In the genomic region with DNA sequence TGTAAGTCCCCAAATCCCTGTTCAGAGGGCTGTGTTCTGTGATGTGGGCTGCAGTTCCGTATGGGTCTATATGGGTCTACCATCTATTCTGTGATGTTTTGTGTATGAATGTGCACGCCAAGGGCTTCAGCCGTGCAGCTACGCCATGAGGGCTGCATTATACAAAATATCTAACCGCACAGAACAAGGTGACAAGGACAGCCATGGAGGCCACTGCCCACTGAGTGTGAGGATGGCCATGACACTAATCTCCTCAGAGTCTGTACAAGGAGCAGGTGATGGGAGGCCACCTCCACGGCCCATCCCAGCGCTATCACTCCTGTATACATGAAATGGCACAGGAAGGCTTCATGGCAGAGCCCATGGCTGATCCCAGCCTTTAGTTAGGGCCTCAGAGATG, we compare ENCODE assay signal across 20 cellular contexts.
DNase-seq lines count a peak whose midpoint lies in the region; ATAC-seq and TF ChIP-seq lines count a peak whose summit lies in the region.
"Had no signal": no experiment of that assay in that cellular context is flagged by ENCODE, and none has a peak within 500 bp of the region (broad histone marks: within the 10 kb centered on the region; RNA-seq: fewer than 3 reads in every experiment).

No MANE protein-coding gene starts in this region.

- no peaks in the 10 kb centered on the region for H3K9me1 ChIP-seq in IMR-90 (ENCODE audit: insufficient read depth, low read length)

- H3K56ac ChIP-seq in IMR-90 (ENCODE audit: extremely low read depth, insufficient read depth, low read length), result no peak overlapping the region

- H4K91ac ChIP-seq in IMR-90 (ENCODE audit: insufficient read depth, low read depth, low read length), result no peak overlapping the region

- H3K27me3 ChIP-seq in IMR-90 (ENCODE audit: control insufficient read depth, insufficient read depth, low read length), result peaks cover 6% of the 10 kb centered on the region; the same call in 1 of the 2 replicates
- no peaks in the 10 kb centered on the region for H3K27me3 ChIP-seq in endodermal cell (ENCODE audit: control insufficient read depth, insufficient read depth, low read length, poor library complexity, severe bottlenecking)
- H3K27me3 ChIP-seq: BE2C; BLaER1 treated with 17β-estradiol and CSF1 and Interleukin-3, amounts not matched to agents 10 nM and 100 nM had no signal

- TF ChIP-seq CTCF in IMR-90 (conservative IDR thresholded peaks at IDR 0.05; ENCODE audit: low read depth, low read length), result no peak
- TF ChIP-seq CTCF in endodermal cell (conservative IDR thresholded peaks at IDR 0.05), result no peak

- H3K4me3 Mint-ChIP-seq in endodermal cell, result no peak overlapping the region
- H3K4me3 Mint-ChIP-seq: CD14-positive monocyte; CD4-positive, alpha-beta T cell; CD8-positive, alpha-beta memory T cell; GM23338; H9 had no signal

- no peaks in the 10 kb centered on the region for H4K20me1 ChIP-seq in IMR-90 (ENCODE audit: insufficient read depth, low read length)
- H4K20me1 ChIP-seq: BLaER1 treated with 17β-estradiol and CSF1 and Interleukin-3, amounts not matched to agents 10 nM and 100 nM had no signal

- no peak overlapping the region for H3K18ac ChIP-seq in IMR-90 (ENCODE audit: low read depth, low read length)

- H4K8ac ChIP-seq in IMR-90 (ENCODE audit: low read depth in 2 of 2, low read length in 2 of 2), result no peak overlapping the region

- H3K4me1 Mint-ChIP-seq in endodermal cell, result peaks cover 16% of the 10 kb centered on the region
- H3K4me1 Mint-ChIP-seq: CD14-positive monocyte had no signal

- H2AK5ac ChIP-seq in IMR-90 (ENCODE audit: low read depth, low read length), result no peak overlapping the region

- H2BK20ac ChIP-seq in IMR-90 (ENCODE audit: low read depth, low read length), result no peak overlapping the region

- H3K4ac ChIP-seq in IMR-90 (ENCODE audit: low read depth, low read length), result no peak overlapping the region

- CTCF ChIA-PET in IMR-90 (lab: Yijun Ruan, JAX), result no interaction called here

- no TSS peak for BruUV-seq in IMR-90 (replicated peaks; lab: Mats Ljungman, UMichigan)

- H3K27me3 Mint-ChIP-seq in endodermal cell (ENCODE audit: insufficient read depth), result peaks cover 2% of the 10 kb centered on the region
- H3K27me3 Mint-ChIP-seq: CD4-positive, alpha-beta T cell; CD8-positive, alpha-beta memory T cell had no signal

- DNase-seq in IMR-90 (no peak), endodermal cell (peak; percentile 28), foreskin melanocyte (no peak), ACHN (no peak), NCI-H146 (lab: John Stamatoyannopoulos, UW) (no peak)
- DNase-seq: AML-193; BE2C; CD4-positive, alpha-beta T cell; CD8-positive, alpha-beta memory T cell; DMS 273 treated with DMSO at 0.1 percent for 48 hours; DMS79; EL; GDM1 had no signal

- peak overlapping the region; percentile 29 for H2AFZ ChIP-seq in IMR-90 (replicated peaks; ENCODE audit: low read length, poor library complexity)
- H2AFZ ChIP-seq: GM23338 had no signal

- dilution Hi-C loops in IMR-90 (cut with HindIII; ENCODE audit: low sequenced_read_pairs, unreplicated experiment), result no loop called here

- no peak overlapping the region for H2BK120ac ChIP-seq in IMR-90 (ENCODE audit: low read depth, low read length)

- intact Hi-C loops in IMR-90 (cut with micrococcal nuclease), result no loop called here

- no peak for ATAC-seq in IMR-90 (ENCODE audit: low read depth)
- ATAC-seq: GM12878, GM23338, HCT116 had no signal

- H3K9me3 Mint-ChIP-seq in endodermal cell, result no peaks in the 10 kb centered on the region
- H3K9me3 Mint-ChIP-seq: CD14-positive monocyte; CD4-positive, alpha-beta T cell; CD8-positive, alpha-beta memory T cell; GM23338; H9 had no signal

- H3K14ac ChIP-seq in IMR-90 (replicated peaks; ENCODE audit: low read depth, low read length), result no peak overlapping the region

- no peak for TF ChIP-seq RAD21 in IMR-90 (IDR thresholded peaks at IDR 0.05; ENCODE audit: low read length)

- POLR2A ChIA-PET in IMR-90 (lab: Charles Lee; ENCODE audit: unreplicated experiment), result interaction anchor here (0.5 kb wide), 1 partner anchor 25 kb away, joined by 6 read pairs; no protein-coding TSS in a partner anchor

- H3K4me3 ChIP-seq in IMR-90 (ENCODE audit: insufficient read depth, low read depth, low read length) (no peak overlapping the region), endodermal cell (ENCODE audit: low read length) (no peak overlapping the region)
- H3K4me3 ChIP-seq: BLaER1 treated with 17β-estradiol and CSF1 and Interleukin-3, amounts not matched to agents 10 nM and 100 nM; GM12878; GM23338 had no signal

- no peak overlapping the region for H3K4me2 ChIP-seq in IMR-90 (ENCODE audit: low read depth, low read length)
- H3K4me2 ChIP-seq: GM23338 had no signal

- no peaks in the 10 kb centered on the region for H3K79me1 ChIP-seq in IMR-90 (ENCODE audit: low read depth in 1 of 2, low read length in 2 of 2)

- in situ Hi-C loops in IMR-90 (cut with MboI; ENCODE audit: low sequenced_read_pairs), result no loop called here
- in situ Hi-C loops in ACHN (cut with HindIII; ENCODE audit: low pct_ligation_motif_present, low pct_unique_long_range_greater_than_20kb, low sequenced_read_pairs), result no loop called here

- no CpG with 5 or more reads among the region's 7 CpGs for WGBS in IMR-90 (ENCODE audit: extremely low coverage in 2 of 2, insufficient read length in 1 of 2), 2 experiments
- 93 to 94% methylated on average over 7 of the region's 7 CpGs for WGBS in endodermal cell (ENCODE audit: insufficient coverage in 1 of 2, insufficient read length in 1 of 2), 2 experiments

- H2BK15ac ChIP-seq in IMR-90 (ENCODE audit: low read depth, low read length), result no peak overlapping the region

- H4K5ac ChIP-seq in IMR-90 (ENCODE audit: low read depth, low read length), result no peak overlapping the region

- H3K9ac ChIP-seq in IMR-90 (ENCODE audit: low read depth, low read length) (no peak overlapping the region), endodermal cell (ENCODE audit: extremely low read depth, low read length, poor library complexity, severe bottlenecking) (no peak overlapping the region)
- H3K9ac ChIP-seq: BLaER1 treated with 17β-estradiol and CSF1 and Interleukin-3, amounts not matched to agents 10 nM and 100 nM had no signal

- no peaks in the 10 kb centered on the region for H3K9me3 ChIP-seq in IMR-90 (ENCODE audit: control insufficient read depth, insufficient read depth, low read length)
- no peaks in the 10 kb centered on the region for H3K9me3 ChIP-seq in KOPT-K1 (ENCODE audit: insufficient read depth, low read length, poor library complexity, severe bottlenecking)
- H3K9me3 ChIP-seq in endodermal cell (ENCODE audit: control insufficient read depth, low read length), result no peaks in the 10 kb centered on the region
- H3K9me3 ChIP-seq: BE2C; BLaER1 treated with 17β-estradiol and CSF1 and Interleukin-3, amounts not matched to agents 10 nM and 100 nM had no signal

- TF ChIP-seq POLR2A in IMR-90 (IDR thresholded peaks at IDR 0.05; ENCODE audit: low read depth, low read length), result no peak

- H3K36me3 Mint-ChIP-seq in endodermal cell (ENCODE audit: low read depth), result no peaks in the 10 kb centered on the region
- H3K36me3 Mint-ChIP-seq: CD14-positive monocyte; CD8-positive, alpha-beta memory T cell had no signal

- no peak overlapping the region for H2BK5ac ChIP-seq in IMR-90 (ENCODE audit: low read depth, low read length, poor library complexity, severe bottlenecking)

- H3K23ac ChIP-seq in IMR-90 (ENCODE audit: low read depth, low read length), result no peak overlapping the region

- H3K27ac ChIP-seq in IMR-90 (ENCODE audit: insufficient read depth, low read length) (no peak overlapping the region), KOPT-K1 (ENCODE audit: low read depth, low read length, poor library complexity, severe bottlenecking) (peak overlapping the region; percentile 16), endodermal cell (ENCODE audit: low read depth, low read length) (no peak overlapping the region)
- H3K27ac ChIP-seq: BLaER1 treated with 17β-estradiol and CSF1 and Interleukin-3, amounts not matched to agents 10 nM and 100 nM had no signal

- H3K4me1 ChIP-seq in IMR-90 (ENCODE audit: control insufficient read depth, insufficient read depth, low read length), result no peaks in the 10 kb centered on the region
- no peaks in the 10 kb centered on the region for H3K4me1 ChIP-seq in endodermal cell (ENCODE audit: control insufficient read depth, insufficient read depth, low read length)
- H3K4me1 ChIP-seq: BE2C had no signal

- no peak overlapping the region for H2AK9ac ChIP-seq in IMR-90 (replicated peaks; ENCODE audit: low read depth, low read length, poor library complexity)

- no peak overlapping the region for H3K27ac Mint-ChIP-seq in endodermal cell
- H3K27ac Mint-ChIP-seq: CD14-positive monocyte; CD4-positive, alpha-beta T cell; CD8-positive, alpha-beta memory T cell; GM23338; H9 had no signal

- H3K36me3 ChIP-seq in IMR-90 (ENCODE audit: control insufficient read depth, insufficient read depth, low read length) (no peaks in the 10 kb centered on the region), KOPT-K1 (ENCODE audit: insufficient read depth, low read length) (no peaks in the 10 kb centered on the region), endodermal cell (ENCODE audit: control insufficient read depth, insufficient read depth, low read length) (no peaks in the 10 kb centered on the region)
- H3K36me3 ChIP-seq: BE2C; BLaER1 treated with 17β-estradiol and CSF1 and Interleukin-3, amounts not matched to agents 10 nM and 100 nM had no signal

TF ChIP-seq in IMR-90, 13 proteins besides CTCF, POLR2A, EP300 and RAD21 (continues in another document):
- TF ChIP-seq MXI1 (IDR thresholded peaks at IDR 0.05; ENCODE audit: borderline replicate concordance, low read depth, low read length), result no peak
- no peak for TF ChIP-seq MAFK (IDR thresholded peaks at IDR 0.05; ENCODE audit: low read depth, low read length)
- TF ChIP-seq NFE2L2 (IDR thresholded peaks at IDR 0.05; ENCODE audit: low read depth, low read length), result no peak
- no peak for TF ChIP-seq FOS (IDR thresholded peaks at IDR 0.05; ENCODE audit: low read depth, low read length)
- TF ChIP-seq, protein P1, sequence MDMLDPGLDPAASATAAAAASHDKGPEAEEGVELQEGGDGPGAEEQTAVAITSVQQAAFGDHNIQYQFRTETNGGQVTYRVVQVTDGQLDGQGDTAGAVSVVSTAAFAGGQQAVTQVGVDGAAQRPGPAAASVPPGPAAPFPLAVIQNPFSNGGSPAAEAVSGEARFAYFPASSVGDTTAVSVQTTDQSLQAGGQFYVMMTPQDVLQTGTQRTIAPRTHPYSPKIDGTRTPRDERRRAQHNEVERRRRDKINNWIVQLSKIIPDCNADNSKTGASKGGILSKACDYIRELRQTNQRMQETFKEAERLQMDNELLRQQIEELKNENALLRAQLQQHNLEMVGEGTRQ (IDR thresholded peaks at IDR 0.05; ENCODE audit: low read depth, low read length), result no peak
- TF ChIP-seq RCOR1 (IDR thresholded peaks at IDR 0.05; ENCODE audit: insufficient replicate concordance, low read length), result no peak
- TF ChIP-seq RFX5 (IDR thresholded peaks at IDR 0.05; ENCODE audit: low read depth, low read length), result no peak
